8 cellular contexts compared by ENCODE assay signal in the genomic region with DNA sequence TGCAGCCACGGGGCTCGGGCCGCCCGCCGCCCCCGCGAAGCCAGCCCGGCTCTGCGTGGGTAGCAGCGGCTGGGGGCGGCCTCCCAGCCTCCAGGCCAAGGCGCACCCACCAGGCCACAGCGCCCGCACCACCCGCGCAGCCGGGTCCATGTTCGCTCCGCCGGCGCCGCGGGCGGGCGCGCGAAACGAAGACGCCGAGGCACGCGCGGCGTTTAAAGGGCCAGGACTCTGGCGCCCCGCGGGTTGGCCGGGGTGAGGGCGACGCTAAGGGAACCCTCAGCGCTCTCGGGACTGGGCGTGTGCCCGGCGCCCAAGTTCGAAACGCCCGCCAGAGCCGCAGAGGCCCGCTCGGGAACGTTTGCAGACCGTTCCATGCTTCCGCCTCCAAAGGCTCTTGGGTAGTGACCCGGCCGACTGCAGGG. TPM values are rescaled to one million over a fixed set of nuclear protein-coding genes. Genes with fewer than 3 reads are reported as not detected.
DNase-seq lines count a peak whose midpoint lies in the region; TF ChIP-seq lines count a peak whose summit lies in the region.

A gene (minus strand): TSS at position 162 of the 422 bp plus-strand sequence. CDS start 12 bp downstream, at position 150.

- peaks cover 33% of the 10 kb centered on the region for H3K79me2 ChIP-seq in MM.1S (ENCODE audit: low read length)

- H3K4me2 ChIP-seq in MM.1S (ENCODE audit: low read depth, low read length) = peak within 1 kb of the TSS; percentile 89

- in situ Hi-C loops in HAP-1 (cut with MboI; ENCODE audit: low sequenced_read_pairs) = no loop called here

- no peak for TF ChIP-seq POLR2A in vagina (IDR thresholded peaks at IDR 0.05)

- TF ChIP-seq CTCF in GM10266 (IDR thresholded peaks at IDR 0.05; ENCODE audit: control insufficient read depth, insufficient read depth, low read depth, missing control alignments) (no peak), MM.1S (IDR thresholded peaks at IDR 0.05; ENCODE audit: low read length) (no peak), vagina (IDR thresholded peaks at IDR 0.05) (no peak)

- H3K9me3 ChIP-seq in HAP-1 (no peaks in the 10 kb centered on the region), MM.1S (replicated peaks; ENCODE audit: insufficient read depth, low read length) (no peaks in the 10 kb centered on the region), vagina (no peaks in the 10 kb centered on the region)

- H3K36me3 ChIP-seq in HAP-1 (replicated peaks) (peaks cover 27% of the 10 kb centered on the region), MM.1S (replicated peaks; ENCODE audit: insufficient read depth, low read length) (no peaks in the 10 kb centered on the region), rectal smooth muscle tissue (ENCODE audit: control insufficient read depth, insufficient read depth, low read length) (peaks cover 11% of the 10 kb centered on the region), vagina (peaks cover 0 to 21% of the 10 kb centered on the region in 2 donors)

- H3K27me3 ChIP-seq in HAP-1 (ENCODE audit: low read depth) = peaks cover 7% of the 10 kb centered on the region; the same call in 1 of the 2 replicates
- peaks cover 14% of the 10 kb centered on the region for H3K27me3 ChIP-seq in MM.1S (replicated peaks; ENCODE audit: insufficient read depth, low read length)
- H3K27me3 ChIP-seq in rectal smooth muscle tissue (ENCODE audit: control insufficient read depth, insufficient read depth, low read length) = no peaks in the 10 kb centered on the region
- no peaks in the 10 kb centered on the region for H3K27me3 ChIP-seq in vagina

- intact Hi-C loops in T-helper 2 cell treated with Interferon-gamma antibody and Interleukin-4, amounts not matched to agents 100 ng/mL and 5 ng/mL, for 36 hours (cut with micrococcal nuclease) = loop anchor here (5.0 kb wide), 2 partner anchors 190 to 355 kb away; a partner anchor contains a TSS
- intact Hi-C loops in vagina (cut with DNase I) = no loop called here

- H3K4me1 ChIP-seq in HAP-1 (peaks cover 6% of the 10 kb centered on the region), MM.1S (ENCODE audit: low read length) (peaks cover 7% of the 10 kb centered on the region), rectal smooth muscle tissue (ENCODE audit: control insufficient read depth, insufficient read depth, low read length) (peaks cover 9% of the 10 kb centered on the region), vagina (peaks cover 36% of the 10 kb centered on the region)

- peak within 1 kb of the TSS; percentile 93 for H3K4me3 ChIP-seq in HAP-1
- peak within 1 kb of the TSS; percentile 71 for H3K4me3 ChIP-seq in MM.1S (ENCODE audit: low read length)
- peak within 1 kb of the TSS; percentile 84 for H3K4me3 ChIP-seq in rectal smooth muscle tissue (ENCODE audit: low read length)
- H3K4me3 ChIP-seq in vagina = peak within 1 kb of the TSS; percentile 79 to 93

- H3K27ac ChIP-seq in MM.1S (ENCODE audit: low read length) (peak within 1 kb of the TSS; percentile 87), rectal smooth muscle tissue (ENCODE audit: low read depth, low read length) (peak within 1 kb of the TSS; percentile 96), vagina (peak within 1 kb of the TSS; percentile 78)

- H3K9ac ChIP-seq in MM.1S (ENCODE audit: low read length) = peak within 1 kb of the TSS; percentile 99
- peak within 1 kb of the TSS; percentile 81 for H3K9ac ChIP-seq in rectal smooth muscle tissue (ENCODE audit: low read length)

- DNase-seq in GM10266 (ENCODE audit: extremely low spot score) = peak; percentile 82
- DNase-seq in HAP-1 (ENCODE audit: low spot score in 2 of 2) = peak; percentile 75 to 86
- DNase-seq in MM.1S = peak; percentile 89
- peak in 55 of 58 donors; percentile 53 to 89 (median 78) for DNase-seq in anterior cingulate cortex (lab: John Stamatoyannopoulos, UW)
- peak; percentile 84 for DNase-seq in hepatic stellate cell (ENCODE audit: low spot score)
- no peak for DNase-seq in vagina (ENCODE audit: extremely low spot score in 2 of 2)

- H4K20me1 ChIP-seq in MM.1S (ENCODE audit: insufficient read depth, low read length) = no peaks in the 10 kb centered on the region

- 0 out of 2 replicates have a peak, but pooled peaks cover 6% of the 10 kb centered on the region for H3F3A ChIP-seq in MM.1S (ENCODE audit: insufficient read depth, low read length)

- no peaks in the 10 kb centered on the region for H3K9me2 ChIP-seq in MM.1S (replicated peaks; ENCODE audit: insufficient read depth, low read length)

- peak within 1 kb of the TSS; percentile 97 for H2AFZ ChIP-seq in MM.1S (ENCODE audit: low read length)

RNA-seq across cellular contexts. Expression of the gene that starts here (rescaled TPM):
- total RNA-seq in T-helper 2 cell treated with Interferon-gamma antibody and Interleukin-4, amounts not matched to agents 100 ng/mL and 5 ng/mL, for 36 hours = 52.5 and 60.0 TPM in 2 replicates
- 101 TPM for total RNA-seq in vagina

Comparison
In these comparisons a context has a peak if more than half of its experiments do, and no peak if none do; other contexts are left out.
1. DNase-seq: peak in GM10266 (single experiment), HAP-1 (2 of 2), MM.1S (single experiment), anterior cingulate cortex (55 of 58) and hepatic stellate cell (single experiment); none in vagina (0 of 2).
2. Peak in every context shown above with its lines, with median percentiles within 50 percentile points of each other: H3K4me3 ChIP-seq and H3K27ac ChIP-seq.